1 cellular context compared by ENCODE assay signal in the genomic region with DNA sequence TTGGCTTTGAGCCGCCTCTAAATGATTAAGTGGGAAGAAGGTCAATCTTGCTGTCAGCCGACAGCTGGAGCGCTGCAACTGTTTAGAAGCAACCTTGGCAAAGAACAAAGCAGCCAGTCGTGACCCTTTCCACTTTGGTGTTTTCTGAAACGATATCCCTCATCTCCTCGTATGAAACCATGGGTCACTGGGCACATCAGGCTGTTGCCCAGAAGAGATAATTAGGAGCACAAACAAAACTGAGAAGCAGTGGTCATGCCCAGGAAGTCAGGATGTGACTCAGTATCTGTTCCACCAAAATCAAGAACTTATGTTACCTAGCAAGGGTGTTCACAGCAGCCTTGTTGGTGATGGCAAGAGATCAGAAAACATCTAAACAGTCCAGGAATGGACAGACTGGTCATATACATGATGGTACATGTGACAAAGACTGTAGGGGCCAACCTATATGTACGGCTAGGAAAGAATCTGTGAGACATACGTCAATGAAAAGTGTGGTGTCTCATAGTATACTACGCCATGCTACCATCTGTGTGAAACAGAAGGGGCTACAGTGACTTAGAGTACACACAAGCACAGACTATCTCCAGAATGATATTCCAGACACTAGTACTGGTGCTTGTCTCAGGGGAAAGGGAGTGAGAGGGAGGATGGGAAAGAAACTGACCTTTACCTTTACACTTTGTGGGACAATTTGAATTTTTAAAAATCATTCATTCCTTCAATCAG.
TF ChIP-seq lines count a peak whose summit lies in the region.

No MANE protein-coding gene starts in this region.

TF ChIP-seq in GM23338, 12 proteins besides CTCF, POLR2A, EP300 and RAD21 (continued from another document):
- TF ChIP-seq, protein P1, sequence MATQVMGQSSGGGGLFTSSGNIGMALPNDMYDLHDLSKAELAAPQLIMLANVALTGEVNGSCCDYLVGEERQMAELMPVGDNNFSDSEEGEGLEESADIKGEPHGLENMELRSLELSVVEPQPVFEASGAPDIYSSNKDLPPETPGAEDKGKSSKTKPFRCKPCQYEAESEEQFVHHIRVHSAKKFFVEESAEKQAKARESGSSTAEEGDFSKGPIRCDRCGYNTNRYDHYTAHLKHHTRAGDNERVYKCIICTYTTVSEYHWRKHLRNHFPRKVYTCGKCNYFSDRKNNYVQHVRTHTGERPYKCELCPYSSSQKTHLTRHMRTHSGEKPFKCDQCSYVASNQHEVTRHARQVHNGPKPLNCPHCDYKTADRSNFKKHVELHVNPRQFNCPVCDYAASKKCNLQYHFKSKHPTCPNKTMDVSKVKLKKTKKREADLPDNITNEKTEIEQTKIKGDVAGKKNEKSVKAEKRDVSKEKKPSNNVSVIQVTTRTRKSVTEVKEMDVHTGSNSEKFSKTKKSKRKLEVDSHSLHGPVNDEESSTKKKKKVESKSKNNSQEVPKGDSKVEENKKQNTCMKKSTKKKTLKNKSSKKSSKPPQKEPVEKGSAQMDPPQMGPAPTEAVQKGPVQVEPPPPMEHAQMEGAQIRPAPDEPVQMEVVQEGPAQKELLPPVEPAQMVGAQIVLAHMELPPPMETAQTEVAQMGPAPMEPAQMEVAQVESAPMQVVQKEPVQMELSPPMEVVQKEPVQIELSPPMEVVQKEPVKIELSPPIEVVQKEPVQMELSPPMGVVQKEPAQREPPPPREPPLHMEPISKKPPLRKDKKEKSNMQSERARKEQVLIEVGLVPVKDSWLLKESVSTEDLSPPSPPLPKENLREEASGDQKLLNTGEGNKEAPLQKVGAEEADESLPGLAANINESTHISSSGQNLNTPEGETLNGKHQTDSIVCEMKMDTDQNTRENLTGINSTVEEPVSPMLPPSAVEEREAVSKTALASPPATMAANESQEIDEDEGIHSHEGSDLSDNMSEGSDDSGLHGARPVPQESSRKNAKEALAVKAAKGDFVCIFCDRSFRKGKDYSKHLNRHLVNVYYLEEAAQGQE (IDR thresholded peaks at IDR 0.05; ENCODE audit: unreplicated experiment): no peak
- TF ChIP-seq POLR2AphosphoS5 (IDR thresholded peaks at IDR 0.05; ENCODE audit: low read depth) (no peak), ZNF331 (CRISPR knock-in tag; IDR thresholded peaks at IDR 0.05; ENCODE audit: low read depth) (no peak), ZNF114 (CRISPR knock-in tag; IDR thresholded peaks at IDR 0.05) (no peak), EZH2phosphoT487 (IDR thresholded peaks at IDR 0.05; ENCODE audit: unreplicated experiment) (no peak), CREB1 (CRISPR knock-in tag; IDR thresholded peaks at IDR 0.05; ENCODE audit: low read depth) (no peak)
- TF ChIP-seq, protein P2, sequence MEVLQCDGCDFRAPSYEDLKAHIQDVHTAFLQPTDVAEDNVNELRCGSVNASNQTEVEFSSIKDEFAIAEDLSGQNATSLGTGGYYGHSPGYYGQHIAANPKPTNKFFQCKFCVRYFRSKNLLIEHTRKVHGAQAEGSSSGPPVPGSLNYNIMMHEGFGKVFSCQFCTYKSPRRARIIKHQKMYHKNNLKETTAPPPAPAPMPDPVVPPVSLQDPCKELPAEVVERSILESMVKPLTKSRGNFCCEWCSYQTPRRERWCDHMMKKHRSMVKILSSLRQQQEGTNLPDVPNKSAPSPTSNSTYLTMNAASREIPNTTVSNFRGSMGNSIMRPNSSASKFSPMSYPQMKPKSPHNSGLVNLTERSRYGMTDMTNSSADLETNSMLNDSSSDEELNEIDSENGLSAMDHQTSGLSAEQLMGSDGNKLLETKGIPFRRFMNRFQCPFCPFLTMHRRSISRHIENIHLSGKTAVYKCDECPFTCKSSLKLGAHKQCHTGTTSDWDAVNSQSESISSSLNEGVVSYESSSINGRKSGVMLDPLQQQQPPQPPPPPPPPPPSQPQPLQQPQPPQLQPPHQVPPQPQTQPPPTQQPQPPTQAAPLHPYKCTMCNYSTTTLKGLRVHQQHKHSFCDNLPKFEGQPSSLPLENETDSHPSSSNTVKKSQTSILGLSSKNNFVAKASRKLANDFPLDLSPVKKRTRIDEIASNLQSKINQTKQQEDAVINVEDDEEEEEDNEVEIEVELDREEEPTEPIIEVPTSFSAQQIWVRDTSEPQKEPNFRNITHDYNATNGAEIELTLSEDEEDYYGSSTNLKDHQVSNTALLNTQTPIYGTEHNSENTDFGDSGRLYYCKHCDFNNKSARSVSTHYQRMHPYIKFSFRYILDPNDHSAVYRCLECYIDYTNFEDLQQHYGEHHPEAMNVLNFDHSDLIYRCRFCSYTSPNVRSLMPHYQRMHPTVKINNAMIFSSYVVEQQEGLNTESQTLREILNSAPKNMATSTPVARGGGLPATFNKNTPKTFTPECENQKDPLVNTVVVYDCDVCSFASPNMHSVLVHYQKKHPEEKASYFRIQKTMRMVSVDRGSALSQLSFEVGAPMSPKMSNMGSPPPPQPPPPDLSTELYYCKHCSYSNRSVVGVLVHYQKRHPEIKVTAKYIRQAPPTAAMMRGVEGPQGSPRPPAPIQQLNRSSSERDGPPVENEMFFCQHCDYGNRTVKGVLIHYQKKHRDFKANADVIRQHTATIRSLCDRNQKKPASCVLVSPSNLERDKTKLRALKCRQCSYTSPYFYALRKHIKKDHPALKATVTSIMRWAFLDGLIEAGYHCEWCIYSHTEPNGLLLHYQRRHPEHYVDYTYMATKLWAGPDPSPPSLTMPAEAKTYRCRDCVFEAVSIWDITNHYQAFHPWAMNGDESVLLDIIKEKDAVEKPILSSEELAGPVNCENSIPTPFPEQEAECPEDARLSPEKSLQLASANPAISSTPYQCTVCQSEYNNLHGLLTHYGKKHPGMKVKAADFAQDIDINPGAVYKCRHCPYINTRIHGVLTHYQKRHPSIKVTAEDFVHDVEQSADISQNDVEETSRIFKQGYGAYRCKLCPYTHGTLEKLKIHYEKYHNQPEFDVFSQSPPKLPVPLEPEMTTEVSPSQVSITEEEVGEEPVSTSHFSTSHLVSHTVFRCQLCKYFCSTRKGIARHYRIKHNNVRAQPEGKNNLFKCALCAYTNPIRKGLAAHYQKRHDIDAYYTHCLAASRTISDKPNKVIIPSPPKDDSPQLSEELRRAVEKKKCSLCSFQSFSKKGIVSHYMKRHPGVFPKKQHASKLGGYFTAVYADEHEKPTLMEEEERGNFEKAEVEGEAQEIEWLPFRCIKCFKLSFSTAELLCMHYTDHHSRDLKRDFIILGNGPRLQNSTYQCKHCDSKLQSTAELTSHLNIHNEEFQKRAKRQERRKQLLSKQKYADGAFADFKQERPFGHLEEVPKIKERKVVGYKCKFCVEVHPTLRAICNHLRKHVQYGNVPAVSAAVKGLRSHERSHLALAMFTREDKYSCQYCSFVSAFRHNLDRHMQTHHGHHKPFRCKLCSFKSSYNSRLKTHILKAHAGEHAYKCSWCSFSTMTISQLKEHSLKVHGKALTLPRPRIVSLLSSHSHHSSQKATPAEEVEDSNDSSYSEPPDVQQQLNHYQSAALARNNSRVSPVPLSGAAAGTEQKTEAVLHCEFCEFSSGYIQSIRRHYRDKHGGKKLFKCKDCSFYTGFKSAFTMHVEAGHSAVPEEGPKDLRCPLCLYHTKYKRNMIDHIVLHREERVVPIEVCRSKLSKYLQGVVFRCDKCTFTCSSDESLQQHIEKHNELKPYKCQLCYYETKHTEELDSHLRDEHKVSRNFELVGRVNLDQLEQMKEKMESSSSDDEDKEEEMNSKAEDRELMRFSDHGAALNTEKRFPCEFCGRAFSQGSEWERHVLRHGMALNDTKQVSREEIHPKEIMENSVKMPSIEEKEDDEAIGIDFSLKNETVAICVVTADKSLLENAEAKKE (CRISPR knock-in tag; IDR thresholded peaks at IDR 0.05): no peak
